ENCODE assay signal across 18 cellular contexts in the genomic region with DNA sequence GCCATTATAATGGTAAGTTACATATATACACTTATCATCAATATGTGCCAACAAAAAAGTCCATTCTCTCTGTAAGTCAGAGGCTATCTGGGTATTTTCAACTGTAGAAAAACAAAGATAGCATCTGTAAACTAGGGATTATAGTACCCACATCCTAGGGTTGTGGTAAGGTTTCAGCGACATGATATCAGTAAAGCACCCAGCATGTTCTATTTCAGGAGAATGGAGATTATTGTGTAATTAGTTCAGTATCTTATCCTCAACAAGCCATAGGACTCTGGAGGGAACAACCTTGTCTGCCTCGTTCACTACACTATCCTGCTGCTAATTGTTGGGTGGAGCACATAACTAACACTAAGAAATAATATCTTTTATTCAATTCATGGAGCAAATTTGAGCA. TPM values are rescaled to one million over a fixed set of nuclear protein-coding genes. Genes with fewer than 3 reads are reported as not detected.
A peak's percentile ranks its signal among the peaks of the same experiment; 100 is the strongest.
DNase-seq lines count a peak whose midpoint lies in the region; ATAC-seq and TF ChIP-seq lines count a peak whose summit lies in the region.
"Had no signal": no experiment of that assay in that cellular context is flagged by ENCODE, and none has a peak within 500 bp of the region (broad histone marks: within the 10 kb centered on the region; RNA-seq: fewer than 3 reads in every experiment).

No MANE protein-coding gene starts in this region.

- H3K4ac ChIP-seq in mesenchymal stem cell (ENCODE audit: low read depth in 1 of 2, low read length in 2 of 2) = no peak overlapping the region

- no peaks in the 10 kb centered on the region for H3K9me3 ChIP-seq in CD4-positive, alpha-beta T cell (ENCODE audit: control insufficient read depth, low read length)
- H3K9me3 ChIP-seq in DND-41 (ENCODE audit: insufficient read depth, low read length, severe bottlenecking) (no peaks in the 10 kb centered on the region), left lung (no peaks in the 10 kb centered on the region), mesenchymal stem cell (ENCODE audit: control insufficient read depth, low read length) (no peaks in the 10 kb centered on the region)
- H3K9me3 ChIP-seq: SK-N-SH had no signal

- H3K4me3 ChIP-seq in DND-41 (ENCODE audit: low read depth in 1 of 2, low read length in 2 of 2) (no peak overlapping the region), left lung (no peak overlapping the region), mesenchymal stem cell (ENCODE audit: insufficient read depth in 1 of 2, low read depth in 1 of 2, low read length in 2 of 2) (no peak overlapping the region)
- H3K4me3 ChIP-seq: PC-9 had no signal

- intact Hi-C loops in CD4-positive, alpha-beta T cell (cut with DNase I, micrococcal nuclease) = no loop called here
- intact Hi-C loops in left lung (cut with DNase I) = no loop called here

- H3K4me1 ChIP-seq in DND-41 (ENCODE audit: insufficient read depth, low read length) (no peaks in the 10 kb centered on the region), left lung (peaks cover 0 to 15% of the 10 kb centered on the region in 2 donors), mesenchymal stem cell (ENCODE audit: control insufficient read depth, insufficient read depth, low read depth, low read length) (no peaks in the 10 kb centered on the region)

- H3K4me2 ChIP-seq in DND-41 (ENCODE audit: insufficient read depth, low read length) = no peak overlapping the region
- H3K4me2 ChIP-seq in mesenchymal stem cell (ENCODE audit: low read length, poor library complexity, severe bottlenecking) = no peak overlapping the region
- H3K4me2 ChIP-seq: PC-9, SK-N-SH had no signal

- H3K27me3 ChIP-seq in CD4-positive, alpha-beta T cell (ENCODE audit: control insufficient read depth, insufficient read depth, low read length) = no peaks in the 10 kb centered on the region
- H3K27me3 ChIP-seq in DND-41 (ENCODE audit: insufficient read depth, low read length, poor library complexity) = peaks cover 9% of the 10 kb centered on the region
- no peaks in the 10 kb centered on the region for H3K27me3 ChIP-seq in left lung
- no peaks in the 10 kb centered on the region for H3K27me3 ChIP-seq in mesenchymal stem cell (ENCODE audit: control insufficient read depth in 1 of 2, insufficient read depth in 1 of 2, low read length in 2 of 2)

- H3K23ac ChIP-seq in mesenchymal stem cell (ENCODE audit: low read length in 2 of 2) = no peak overlapping the region

- no peak overlapping the region for H2BK5ac ChIP-seq in mesenchymal stem cell (ENCODE audit: low read depth, low read length, poor library complexity, severe bottlenecking)

- no peaks in the 10 kb centered on the region for H3K9me3 Mint-ChIP-seq in CD4-positive, alpha-beta T cell
- no peaks in the 10 kb centered on the region for H3K9me3 Mint-ChIP-seq in T-cell
- H3K9me3 Mint-ChIP-seq: CD4-positive, alpha-beta memory T cell; HFFc6 had no signal

- H3K4me1 Mint-ChIP-seq in CD4-positive, alpha-beta T cell (ENCODE audit: low read depth) = peaks cover 8% of the 10 kb centered on the region
- H3K4me1 Mint-ChIP-seq in T-cell = peaks cover 0 to 16% (median 9%) of the 10 kb centered on the region in 3 donors
- H3K4me1 Mint-ChIP-seq: B cell had no signal

- WGBS in mesenchymal stem cell = 80% methylated on average over 1 of the region's 2 CpGs

- H2BK12ac ChIP-seq in mesenchymal stem cell (ENCODE audit: low read length in 2 of 2) = no peak overlapping the region

- H2AFZ ChIP-seq in DND-41 (ENCODE audit: low read depth, low read length) = no peak overlapping the region
- no peak overlapping the region for H2AFZ ChIP-seq in mesenchymal stem cell (ENCODE audit: low read depth, low read length)
- H2AFZ ChIP-seq: PC-9 had no signal

- H3K14ac ChIP-seq in mesenchymal stem cell (ENCODE audit: low read length in 2 of 2) = no peak overlapping the region

- no peak overlapping the region for H4K8ac ChIP-seq in mesenchymal stem cell (ENCODE audit: low read length)

- H4K20me1 ChIP-seq in DND-41 (ENCODE audit: insufficient read depth, low read length) = no peaks in the 10 kb centered on the region

- H3K27ac ChIP-seq in CD4-positive, alpha-beta T cell (ENCODE audit: low read depth, low read length) = no peak overlapping the region
- H3K27ac ChIP-seq in DND-41 (ENCODE audit: low read length) (no peak overlapping the region), left lung (no peak overlapping the region), mesenchymal stem cell (ENCODE audit: low read length, poor library complexity, severe bottlenecking) (no peak overlapping the region)
- H3K27ac ChIP-seq: HL-60, PC-9 had no signal

- no peak overlapping the region for H3K18ac ChIP-seq in mesenchymal stem cell (ENCODE audit: low read depth in 1 of 2, low read length in 2 of 2)

- no peak overlapping the region for H4K91ac ChIP-seq in mesenchymal stem cell (ENCODE audit: low read length)

- POLR2A ChIA-PET in CD4-positive, alpha-beta T cell (lab: Charles Lee) = interaction anchor here (1.0 to 1.9 kb wide), 2 partner anchors 34 kb away, joined by 4 to 6 read pairs; no protein-coding TSS in a partner anchor
- POLR2A ChIA-PET in T-cell (lab: Charles Lee) = no interaction called here

- H3K79me2 ChIP-seq in DND-41 (ENCODE audit: insufficient read depth, low read length) = no peaks in the 10 kb centered on the region

- no peak overlapping the region for H3K4me3 Mint-ChIP-seq in CD4-positive, alpha-beta T cell
- no peak overlapping the region for H3K4me3 Mint-ChIP-seq in T-cell
- H3K4me3 Mint-ChIP-seq: B cell, HFFc6 had no signal

- TF ChIP-seq CTCF in CD4-positive, alpha-beta T cell (IDR thresholded peaks at IDR 0.05) = no peak
- TF ChIP-seq CTCF in DND-41 (IDR thresholded peaks at IDR 0.05; ENCODE audit: borderline replicate concordance, extremely low read depth, low read length, poor library complexity, severe bottlenecking) = no peak
- no peak for TF ChIP-seq CTCF in left lung (IDR thresholded peaks at IDR 0.05)
- no peak for TF ChIP-seq CTCF in GM13976 (IDR thresholded peaks at IDR 0.05; ENCODE audit: borderline replicate concordance, control extremely low read depth, extremely low read depth, insufficient read depth, missing control alignments)

- no peak overlapping the region for H2BK120ac ChIP-seq in mesenchymal stem cell (ENCODE audit: low read depth, low read length)

- H3K36me3 ChIP-seq in DND-41 (ENCODE audit: insufficient read depth, low read length) (no peaks in the 10 kb centered on the region), left lung (no peaks in the 10 kb centered on the region), mesenchymal stem cell (ENCODE audit: control insufficient read depth in 1 of 2, insufficient read depth in 2 of 2, low read depth in 1 of 2, low read length in 2 of 2) (no peaks in the 10 kb centered on the region)

- in situ Hi-C loops in GM13976 (cut with MboI; ENCODE audit: low sequenced_read_pairs, unreplicated experiment) = no loop called here

- no peak overlapping the region for H2AK5ac ChIP-seq in mesenchymal stem cell (ENCODE audit: low read length, severe bottlenecking)

- ATAC-seq in CD4-positive, alpha-beta T cell (ENCODE audit: poor library complexity) = peak; percentile 41
- peak; percentile 65 for ATAC-seq in DND-41 (ENCODE audit: insufficient read depth, low read depth)
- peak in 3 of 4 experiments; percentile 52 to 60 (median 58) for ATAC-seq in T-cell (replicated peaks in 1 of 4)
- ATAC-seq in left lung = no peak

- no peaks in the 10 kb centered on the region for H3K79me1 ChIP-seq in mesenchymal stem cell (replicated peaks; ENCODE audit: low read length, poor library complexity, severe bottlenecking)

- no peak for DNase-seq in CD4-positive, alpha-beta T cell
- no peak for DNase-seq in DND-41
- no peak for DNase-seq in T-cell
- DNase-seq in central memory CD4-positive, alpha-beta T cell = peak; percentile 36
- no peak for DNase-seq in left lung
- DNase-seq in GM13976 (ENCODE audit: low spot score) = no peak
- DNase-seq in mesenchymal stem cell = no peak
- DNase-seq: HFFc6; KBM-7; NCI-H1436; NCI-H2029 treated with DMSO at 0.1 percent for 48 hours; NCI-H524; NK-92 treated with Interleukin-12 subunit alpha and Interleukin-12 subunit beta, amount 100 ng/mL, for 24 hours; PC-9; SK-N-SH had no signal

- H3K27me3 Mint-ChIP-seq in CD4-positive, alpha-beta T cell = no peaks in the 10 kb centered on the region
- H3K27me3 Mint-ChIP-seq in T-cell = no peaks in the 10 kb centered on the region
- H3K27me3 Mint-ChIP-seq: CD4-positive, alpha-beta memory T cell had no signal

- CTCF ChIA-PET in CD4-positive, alpha-beta T cell (lab: Charles Lee) = interaction anchor here (0.7 kb wide), 1 partner anchor 12 kb away, joined by 3 read pairs; no protein-coding TSS in a partner anchor
- CTCF ChIA-PET in T-cell (lab: Charles Lee) = no interaction called here

- no peak overlapping the region for H3K27ac Mint-ChIP-seq in CD4-positive, alpha-beta T cell
- no peak overlapping the region for H3K27ac Mint-ChIP-seq in T-cell
- H3K27ac Mint-ChIP-seq: B cell, HFFc6 had no signal

- no peak overlapping the region for H2BK15ac ChIP-seq in mesenchymal stem cell (ENCODE audit: low read depth, poor library complexity, severe bottlenecking)

- H3K9ac ChIP-seq in DND-41 (ENCODE audit: low read depth, low read length) = no peak overlapping the region
- no peak overlapping the region for H3K9ac ChIP-seq in mesenchymal stem cell (ENCODE audit: low read length)
- H3K9ac ChIP-seq: SK-N-SH had no signal

- no peaks in the 10 kb centered on the region for H3K36me3 Mint-ChIP-seq in CD4-positive, alpha-beta T cell (ENCODE audit: low read depth)
- no peaks in the 10 kb centered on the region for H3K36me3 Mint-ChIP-seq in T-cell
- H3K36me3 Mint-ChIP-seq: CD4-positive, alpha-beta memory T cell had no signal

RNA-seq across cellular contexts. Expression of a gene that starts 19.7 kb away (rescaled TPM):
- 10 to 100 TPM; 14.7 to 15.7 TPM for total RNA-seq in CD4-positive, alpha-beta T cell
- total RNA-seq in T-cell (10 to 100 TPM in 4 of 5 donors, 1 to 10 TPM in 1; 9.0 to 13.8 (median 11.7) TPM), left lung (100 to 1,000 TPM in 1 of 2 donors, 10 to 100 TPM in 1; 86.0 to 111 TPM)
- polyA plus RNA-seq in mesenchymal stem cell (2013, experiment 1 of 2) = 382 TPM
- polyA plus RNA-seq in mesenchymal stem cell (2013, experiment 2 of 2) = 384 TPM

RNA-seq across cellular contexts. Expression of a gene that starts 35.0 kb away (rescaled TPM):
- 100 to 1,000 TPM; 139 to 144 TPM for total RNA-seq in CD4-positive, alpha-beta T cell
- total RNA-seq in T-cell = 100 to 1,000 TPM; 139 to 213 (median 157) TPM
- total RNA-seq in left lung = 10 to 100 TPM; 27.7 to 49.5 TPM
- 9.8 TPM for polyA plus RNA-seq in mesenchymal stem cell (2013, experiment 1 of 2)
- polyA plus RNA-seq in mesenchymal stem cell (2013, experiment 2 of 2) = 9.8 TPM

Comparison
In these comparisons a context has a peak if more than half of its experiments do, and no peak if none do; other contexts are left out.
1. RNA of a gene that starts 19.7 kb away (total RNA-seq): 86.0 to 111 TPM in left lung; 14.7 to 15.7 TPM in CD4-positive, alpha-beta T cell and 9.0 to 13.8 TPM in T-cell; every median in the first group is over 4 times any median in the second.